ENCODE assay signal across 8 cellular contexts in the genomic region with DNA sequence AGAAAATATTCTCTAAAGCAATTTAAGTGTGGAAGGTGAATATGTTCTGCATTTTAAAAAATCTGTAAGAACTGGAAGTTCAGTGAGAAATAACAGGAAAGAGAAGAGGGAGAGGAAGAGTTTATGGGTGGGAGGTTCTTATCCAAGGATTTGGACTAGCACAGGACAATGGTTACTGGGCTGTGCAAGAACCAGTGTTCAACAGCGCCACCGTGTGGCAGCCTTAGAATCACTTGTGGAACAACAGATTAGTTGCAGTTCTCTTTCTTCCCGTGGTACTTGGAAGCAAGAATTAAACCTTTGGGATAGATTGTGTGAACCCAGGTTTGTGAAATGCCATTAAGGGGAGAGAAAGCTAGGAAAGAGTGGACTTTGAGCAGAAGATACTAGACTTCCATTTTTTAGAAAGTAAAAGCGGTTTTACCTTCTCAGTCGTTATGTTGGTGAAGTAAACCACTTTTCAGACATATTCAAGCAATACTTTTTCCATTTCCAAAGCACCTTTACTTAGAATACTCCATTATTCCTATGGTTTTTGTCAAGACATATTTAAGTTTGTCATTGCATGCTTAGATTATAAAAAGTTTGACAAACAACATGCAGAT.
A peak's percentile ranks its signal among the peaks of the same experiment; 100 is the strongest.
DNase-seq lines count a peak whose midpoint lies in the region; ATAC-seq and TF ChIP-seq lines count a peak whose summit lies in the region.

No MANE protein-coding gene starts in this region.

- H2AFZ ChIP-seq in SU-DHL-6 (ENCODE audit: low read depth, low read length, severe bottlenecking), result no peak overlapping the region

- H3K27me3 ChIP-seq in SU-DHL-6 (ENCODE audit: low read length) (no peaks in the 10 kb centered on the region), upper lobe of right lung (no peaks in the 10 kb centered on the region)

- H3K4me1 Mint-ChIP-seq in CD14-positive monocyte (no peaks in the 10 kb centered on the region), glutamatergic neuron (ENCODE audit: low read depth, unreplicated experiment) (peaks cover 3% of the 10 kb centered on the region), T-helper 17 cell (no peaks in the 10 kb centered on the region)

- no peak overlapping the region for H3K27ac Mint-ChIP-seq in CD14-positive monocyte
- H3K27ac Mint-ChIP-seq in glutamatergic neuron (ENCODE audit: unreplicated experiment), result no peak overlapping the region
- H3K27ac Mint-ChIP-seq in T-helper 17 cell, result no peak overlapping the region

- ATAC-seq in upper lobe of right lung (no peak), T-helper 17 cell (no peak)

- no peaks in the 10 kb centered on the region for H3K79me2 ChIP-seq in SU-DHL-6 (ENCODE audit: insufficient read depth, low read length)

- H3K36me3 Mint-ChIP-seq in CD14-positive monocyte (no peaks in the 10 kb centered on the region), glutamatergic neuron (ENCODE audit: unreplicated experiment) (peaks cover 13% of the 10 kb centered on the region), T-helper 17 cell (ENCODE audit: low read depth) (no peaks in the 10 kb centered on the region)

- no peak overlapping the region for H3K9ac ChIP-seq in SU-DHL-6 (ENCODE audit: low read length)

- H3K4me2 ChIP-seq in SU-DHL-6 (ENCODE audit: low read depth, low read length, poor library complexity, severe bottlenecking), result no peak overlapping the region

- H3K27me3 Mint-ChIP-seq in CD14-positive monocyte (ENCODE audit: low read depth in 3 of 3) (no peaks in the 10 kb centered on the region), glutamatergic neuron (ENCODE audit: unreplicated experiment) (peaks cover 2% of the 10 kb centered on the region), T-helper 17 cell (no peaks in the 10 kb centered on the region)

- intact Hi-C loops in CD14-positive monocyte (cut with micrococcal nuclease) (no loop called here), upper lobe of right lung (cut with DNase I) (no loop called here), posterior vena cava (cut with DNase I) (no loop called here)

- H4K20me1 ChIP-seq in SU-DHL-6 (ENCODE audit: low read depth, low read length), result no peaks in the 10 kb centered on the region

- H3K9me3 Mint-ChIP-seq in CD14-positive monocyte (peaks cover 13 to 39% (median 21%) of the 10 kb centered on the region in 7 donors), glutamatergic neuron (ENCODE audit: unreplicated experiment) (peaks cover 7% of the 10 kb centered on the region)

- TF ChIP-seq CTCF in CD14-positive monocyte (IDR thresholded peaks at IDR 0.05) (peak; percentile 61), SU-DHL-6 (IDR thresholded peaks at IDR 0.05; ENCODE audit: insufficient read depth, low read length, poor library complexity, severe bottlenecking) (peak; percentile 95), glutamatergic neuron (IDR thresholded peaks at IDR 0.05; ENCODE audit: partially characterized antibody, unreplicated experiment) (peak; percentile 90), upper lobe of right lung (IDR thresholded peaks at IDR 0.05) (peak; percentile 33)

- H3K9me3 ChIP-seq in SU-DHL-6 (ENCODE audit: insufficient read depth, low read length), result peaks cover 27% of the 10 kb centered on the region; the same call in 1 of the 2 replicates
- peaks cover 24% of the 10 kb centered on the region for H3K9me3 ChIP-seq in upper lobe of right lung
- H3K9me3 ChIP-seq in T-helper 17 cell (ENCODE audit: control insufficient read depth, low read length, poor library complexity, severe bottlenecking), result peaks cover 7% of the 10 kb centered on the region

- no peak overlapping the region for H3K27ac ChIP-seq in SU-DHL-6 (ENCODE audit: low read depth, low read length)
- no peak overlapping the region for H3K27ac ChIP-seq in upper lobe of right lung

- no peaks in the 10 kb centered on the region for H3K4me1 ChIP-seq in upper lobe of right lung

- no peaks in the 10 kb centered on the region for H3F3A ChIP-seq in SU-DHL-6 (ENCODE audit: insufficient read depth)

- H3K4me3 Mint-ChIP-seq in CD14-positive monocyte, result no peak overlapping the region
- H3K4me3 Mint-ChIP-seq in glutamatergic neuron (ENCODE audit: unreplicated experiment), result no peak overlapping the region
- H3K4me3 Mint-ChIP-seq in T-helper 17 cell, result no peak overlapping the region

- no peaks in the 10 kb centered on the region for H3K9me2 ChIP-seq in SU-DHL-6 (replicated peaks; ENCODE audit: insufficient read depth, low read length)

- H3K36me3 ChIP-seq in SU-DHL-6 (ENCODE audit: low read length) (no peaks in the 10 kb centered on the region; the same call in 1 of the 2 replicates), upper lobe of right lung (no peaks in the 10 kb centered on the region)

- no peak overlapping the region for H3K4me3 ChIP-seq in SU-DHL-6 (ENCODE audit: insufficient read depth, low read length, poor library complexity, severe bottlenecking)
- H3K4me3 ChIP-seq in upper lobe of right lung, result no peak overlapping the region

- DNase-seq in CD14-positive monocyte (ENCODE audit: low spot score) (no peak), H4 (ENCODE audit: low spot score) (peak; percentile 5), glutamatergic neuron (peak; percentile 75), upper lobe of right lung (no peak), HCEC 1CT (no peak), posterior vena cava (ENCODE audit: low spot score) (no peak), T-helper 17 cell (no peak)

Comparison
In these comparisons a context has a peak if more than half of its experiments do, and no peak if none do; other contexts are left out.
1. DNase-seq: peak in H4 (single experiment) and glutamatergic neuron (single experiment); none in CD14-positive monocyte (single experiment), upper lobe of right lung (single experiment), HCEC 1CT (single experiment), posterior vena cava (single experiment) and T-helper 17 cell (0 of 3).
2. CTCF ChIP-seq: peak in every context shown above with its lines; median percentile 95 in SU-DHL-6; 90 in glutamatergic neuron; 61 in CD14-positive monocyte; 33 in upper lobe of right lung.